17 cellular contexts compared by ENCODE assay signal in the genomic region with DNA sequence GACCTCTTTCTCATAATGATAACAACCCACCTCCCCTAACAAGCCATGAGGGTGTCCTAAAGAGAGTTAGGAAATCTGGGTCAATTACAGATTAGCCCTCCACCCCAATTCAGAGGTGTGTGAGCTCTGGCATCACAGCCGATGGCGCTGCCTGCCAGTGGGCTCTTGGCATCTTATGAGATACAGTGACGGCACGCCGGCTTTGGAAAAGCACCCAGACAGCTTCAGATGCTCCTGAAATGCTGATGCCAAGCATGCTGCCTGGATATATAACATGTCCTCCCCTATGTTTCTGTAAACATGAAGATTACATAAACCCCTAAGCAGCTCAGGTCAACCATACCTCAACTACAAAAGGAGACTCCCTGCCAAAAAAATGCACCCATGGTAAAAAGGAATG.
DNase-seq lines count a peak whose midpoint lies in the region; ATAC-seq, FAIRE-seq and TF ChIP-seq lines count a peak whose summit lies in the region.
"Had no signal": no experiment of that assay in that cellular context is flagged by ENCODE, and none has a peak within 500 bp of the region (broad histone marks: within the 10 kb centered on the region; RNA-seq: fewer than 3 reads in every experiment).

No MANE protein-coding gene starts in this region.

- H2BK5ac ChIP-seq in H1 (ENCODE audit: low read depth, low read length): no peak overlapping the region
- H2BK5ac ChIP-seq in H9 (ENCODE audit: insufficient read length, low read length): no peak overlapping the region

- H3K27me3 Mint-ChIP-seq in H9 (ENCODE audit: low read depth) (no peaks in the 10 kb centered on the region), chondrocyte (ENCODE audit: low read depth) (no peaks in the 10 kb centered on the region)

- H3K4me1 ChIP-seq in right atrium auricular region (peaks cover 0 to 37% of the 10 kb centered on the region in 2 donors), heart left ventricle (peaks cover 0 to 43% (median 14%) of the 10 kb centered on the region in 12 donors), H1 (replicated peaks in 1 of 4; ENCODE audit: control insufficient read depth in 3 of 4, insufficient read depth in 4 of 4, low read length in 3 of 4) (peaks cover 6 to 12% (median 9%) of the 10 kb centered on the region in 4 experiments), psoas muscle (peaks cover 45% of the 10 kb centered on the region), H9 (ENCODE audit: insufficient read depth, low read length) (no peaks in the 10 kb centered on the region; the same call in 1 of the 2 replicates)
- H3K4me1 ChIP-seq: Caco-2 had no signal

- peak overlapping the region in 1 of 3 experiments; percentile 66; a peak in 3 of 7 replicates for H3K27ac Mint-ChIP-seq in H9
- H3K27ac Mint-ChIP-seq in chondrocyte (ENCODE audit: unreplicated experiment): no peak overlapping the region
- H3K27ac Mint-ChIP-seq: CD8-positive, alpha-beta memory T cell had no signal

- H3K4ac ChIP-seq in H1 (replicated peaks; ENCODE audit: insufficient read length, low read depth, low read length) (no peak overlapping the region), H9 (ENCODE audit: low read depth, low read length) (no peak overlapping the region)

- DNase-seq in right atrium auricular region (ENCODE audit: low spot score) (no peak), heart left ventricle (no peak), H1 (ENCODE audit: low read depth in 1 of 2, low spot score in 2 of 2) (peak in 1 of 2 experiments; percentile 29), psoas muscle (no peak), H9 (no peak), chondrocyte (ENCODE audit: low spot score) (no peak), HuH-7 (ENCODE audit: low spot score) (no peak)
- DNase-seq in stimulated activated CD4-positive, alpha-beta T cell treated with anti-CD3 and anti-CD28 coated beads, Interleukin-4, amount 100 ng/mL, for 4 hours: no peak
- DNase-seq: 8988T; AML-193; Caco-2; CD8-positive, alpha-beta memory T cell; DND-41; GF-D8 had no signal

- H3T11ph ChIP-seq in H9 (ENCODE audit: low read length): no peak overlapping the region

- H2AFZ ChIP-seq in H1 (ENCODE audit: low read length): no peak overlapping the region
- H2AFZ ChIP-seq in H9 (ENCODE audit: low read length): no peak overlapping the region

- no peak for FAIRE-seq in H1 (lab: Jason Lieb, UNC)

- 65 to 83% (median 71%) methylated on average over 1 to 5 of the region's 5 CpGs for WGBS in heart left ventricle, 4 donors
- WGBS in H1 (ENCODE audit: extremely low coverage in 1 of 2, insufficient coverage in 1 of 2, insufficient read length in 1 of 2, insufficient replicate concordance in 2 of 2, low coverage in 1 of 2, low lambda C conversion rate in 2 of 2, missing lambda C conversion rate in 1 of 2), 2 experiments: 95% methylated on average over 5 of the region's 5 CpGs; no CpG with 5 or more reads in 1 of the 2 experiments
- 36 to 55% (median 53%) methylated on average over 5 of the region's 5 CpGs for WGBS in psoas muscle, 3 donors
- no CpG with 5 or more reads among the region's 5 CpGs for WGBS in H9 (ENCODE audit: extremely low coverage, insufficient read length, low lambda C conversion rate)

- TF ChIP-seq EP300 in H1 (IDR thresholded peaks at IDR 0.05; ENCODE audit: borderline replicate concordance in 1 of 2, low read depth in 2 of 2, low read length in 2 of 2): no peak

- H4K20me1 ChIP-seq in H1 (replicated peaks in 1 of 2; ENCODE audit: control insufficient read depth in 1 of 2, insufficient read depth in 2 of 2, low read length in 2 of 2) (no peaks in the 10 kb centered on the region), H9 (ENCODE audit: control insufficient read depth, insufficient read depth, insufficient read length) (no peaks in the 10 kb centered on the region)
- H4K20me1 ChIP-seq: BLaER1 had no signal

- H3K27me3 ChIP-seq in right atrium auricular region: no peaks in the 10 kb centered on the region
- no peaks in the 10 kb centered on the region for H3K27me3 ChIP-seq in heart left ventricle
- H3K27me3 ChIP-seq in H1 (replicated peaks in 1 of 4; ENCODE audit: control insufficient read depth in 3 of 4, extremely low read depth in 1 of 4, insufficient read depth in 3 of 4, low read length in 3 of 4): no peaks in the 10 kb centered on the region
- no peaks in the 10 kb centered on the region for H3K27me3 ChIP-seq in psoas muscle (ENCODE audit: insufficient read depth in 3 of 3, low read length in 2 of 3)
- no peaks in the 10 kb centered on the region for H3K27me3 ChIP-seq in H9 (ENCODE audit: insufficient read depth, low read length)
- H3K27me3 ChIP-seq: BLaER1 had no signal

- H3K9ac ChIP-seq in H1 (replicated peaks in 1 of 4; ENCODE audit: extremely low read depth in 1 of 4, low read depth in 3 of 4, low read length in 3 of 4) (no peak overlapping the region), H9 (ENCODE audit: extremely low read depth, insufficient read length, low read length) (no peak overlapping the region)
- H3K9ac ChIP-seq: BLaER1 had no signal

- H3K18ac ChIP-seq in H1 (ENCODE audit: extremely low read depth, low read length) (no peak overlapping the region), H9 (ENCODE audit: insufficient read length, low read depth, low read length) (no peak overlapping the region)

- H4K5ac ChIP-seq in H1 (ENCODE audit: insufficient read length, low read depth, low read length) (no peak overlapping the region), H9 (ENCODE audit: insufficient read length, low read depth, low read length) (no peak overlapping the region)

- H2AK5ac ChIP-seq in H1 (ENCODE audit: low read depth, low read length): 0 out of 2 replicates have a peak overlapping the region, but pooled peaks have one; percentile 47
- H2AK5ac ChIP-seq in H9 (ENCODE audit: insufficient read length, low read length): no peak overlapping the region

- H3K79me2 ChIP-seq in H1 (ENCODE audit: control insufficient read depth in 1 of 2, insufficient read depth in 2 of 2, low read length in 2 of 2) (no peaks in the 10 kb centered on the region), H9 (ENCODE audit: insufficient read depth, low read length) (no peaks in the 10 kb centered on the region)

- H3K9me3 ChIP-seq in right atrium auricular region (no peaks in the 10 kb centered on the region), heart left ventricle (no peaks in the 10 kb centered on the region), H1 (ENCODE audit: insufficient read depth in 2 of 2, low read depth in 1 of 2, low read length in 1 of 2) (no peaks in the 10 kb centered on the region), psoas muscle (no peaks in the 10 kb centered on the region), H9 (ENCODE audit: control insufficient read depth, low read depth, low read length) (no peaks in the 10 kb centered on the region)
- H3K9me3 ChIP-seq: Caco-2 had no signal

- peak overlapping the region; percentile 73 to 88 for H3K27ac ChIP-seq in right atrium auricular region
- H3K27ac ChIP-seq in heart left ventricle: peak overlapping the region in 2 of 12 donors; percentile 0 to 76
- no peak overlapping the region for H3K27ac ChIP-seq in H1 (ENCODE audit: low read depth, low read length)
- peak overlapping the region; percentile 93 for H3K27ac ChIP-seq in psoas muscle
- no peak overlapping the region for H3K27ac ChIP-seq in H9 (ENCODE audit: insufficient read length, low read depth, low read length)
- H3K27ac ChIP-seq: BLaER1, HL-60 had no signal

- H3K36me3 ChIP-seq in right atrium auricular region (no peaks in the 10 kb centered on the region), heart left ventricle (peaks cover 0 to 9% (median 0%) of the 10 kb centered on the region in 9 donors), H1 (ENCODE audit: control insufficient read depth in 2 of 4, insufficient read depth in 4 of 4, low read length in 3 of 4) (no peaks in the 10 kb centered on the region), psoas muscle (ENCODE audit: insufficient read depth in 1 of 2, low read depth in 1 of 2) (peaks cover 0 to 2% of the 10 kb centered on the region in 2 donors)

- H4K91ac ChIP-seq in H1 (replicated peaks; ENCODE audit: insufficient read length, low read length) (peak overlapping the region; percentile 35), H9 (ENCODE audit: insufficient read length, low read depth, low read length) (no peak overlapping the region)

- H3K4me3 ChIP-seq in right atrium auricular region (no peak overlapping the region), heart left ventricle (no peak overlapping the region), H1 (ENCODE audit: extremely low read depth in 1 of 4, insufficient read depth in 2 of 4, low read depth in 3 of 4, low read length in 4 of 4) (no peak overlapping the region), psoas muscle (no peak overlapping the region)
- H3K4me3 ChIP-seq: BLaER1 had no signal

- no peak for TF ChIP-seq POLR2A in heart left ventricle (IDR thresholded peaks at IDR 0.05)
- no peak for TF ChIP-seq POLR2A in H1 (IDR thresholded peaks at IDR 0.05; ENCODE audit: control extremely low read depth in 1 of 2, low read depth in 2 of 2, low read length in 2 of 2)

- no peaks in the 10 kb centered on the region; the same call in none of the 2 replicates for H3K23me2 ChIP-seq in H1 (ENCODE audit: low read depth, low read length)
- no peaks in the 10 kb centered on the region for H3K23me2 ChIP-seq in H9 (ENCODE audit: insufficient read length, low read depth, low read length, poor library complexity, severe bottlenecking)

- H3K79me1 ChIP-seq in H1 (ENCODE audit: low read depth, low read length) (no peaks in the 10 kb centered on the region), H9 (ENCODE audit: insufficient read depth, low read depth, low read length, poor library complexity, severe bottlenecking) (no peaks in the 10 kb centered on the region)

- no peak overlapping the region for H2BK15ac ChIP-seq in H1 (ENCODE audit: low read length)
- H2BK15ac ChIP-seq in H9 (ENCODE audit: low read depth, low read length): no peak overlapping the region

- no peak overlapping the region for H2BK120ac ChIP-seq in H1 (replicated peaks; ENCODE audit: low read depth, low read length)
- H2BK120ac ChIP-seq in H9 (ENCODE audit: low read depth, low read length, poor library complexity, severe bottlenecking): no peak overlapping the region

- H3K23ac ChIP-seq in H1 (ENCODE audit: insufficient read length) (no peak overlapping the region), H9 (ENCODE audit: insufficient read length, low read depth, low read length) (no peak overlapping the region)

- H2BK12ac ChIP-seq in H1 (ENCODE audit: low read depth, low read length) (no peak overlapping the region), H9 (ENCODE audit: insufficient read length, low read depth, low read length) (no peak overlapping the region)

- intact Hi-C loops in heart left ventricle (cut with DNase I): no loop called here
- intact Hi-C loops in psoas muscle (cut with DNase I): loop anchor here in 1 of 2 donors (5.0 kb wide), 1 partner anchor 36 kb away; no protein-coding TSS in a partner anchor

- no peak for TF ChIP-seq RAD21 in H1 (IDR thresholded peaks at IDR 0.05 in 1 of 2, conservative IDR thresholded peaks at IDR 0.05 in 1 of 2; ENCODE audit: low read depth in 2 of 2, low read length in 2 of 2)

- H3K4me2 ChIP-seq in H1 (ENCODE audit: insufficient read depth in 1 of 2, low read depth in 2 of 2, low read length in 2 of 2): no peak overlapping the region
- no peak overlapping the region for H3K4me2 ChIP-seq in H9 (ENCODE audit: insufficient read depth, insufficient read length, low read length)
- H3K4me2 ChIP-seq: BLaER1 had no signal

- no peak for TF ChIP-seq CTCF in right atrium auricular region (IDR thresholded peaks at IDR 0.05)
- TF ChIP-seq CTCF in heart left ventricle (IDR thresholded peaks at IDR 0.05): no peak
- TF ChIP-seq CTCF in H1 (IDR thresholded peaks at IDR 0.05; ENCODE audit: control extremely low read depth in 1 of 3, insufficient read depth in 1 of 3, low read depth in 1 of 3, low read length in 3 of 3): no peak
- TF ChIP-seq CTCF in psoas muscle (IDR thresholded peaks at IDR 0.05): no peak
- no peak for TF ChIP-seq CTCF in H9 (conservative IDR thresholded peaks at IDR 0.05)
- no peak for TF ChIP-seq CTCF in chondrocyte (IDR thresholded peaks at IDR 0.05)

- CTCF ChIA-PET in H1 (lab: Charles Lee; ENCODE audit: partially characterized antibody): interaction anchor here (1.0 to 1.8 kb wide), 3 partner anchors 16 to 153 kb away, joined by 3 to 5 read pairs (median 5); no protein-coding TSS in a partner anchor

- POLR2A ChIA-PET in H1 (lab: Charles Lee; ENCODE audit: partially characterized antibody): interaction anchor here (0.9 to 1.3 kb wide), 3 partner anchors 9 to 101 kb away, joined by 3 to 4 read pairs (median 3); no protein-coding TSS in a partner anchor

- H3K9me3 Mint-ChIP-seq in H9 (no peaks in the 10 kb centered on the region), chondrocyte (ENCODE audit: low read depth) (no peaks in the 10 kb centered on the region)

- peaks cover 25 to 29% of the 10 kb centered on the region in 2 experiments for H3K4me1 Mint-ChIP-seq in H9
- peaks cover 3% of the 10 kb centered on the region for H3K4me1 Mint-ChIP-seq in chondrocyte (ENCODE audit: low read depth)

- H3K36me3 Mint-ChIP-seq in H9 (ENCODE audit: insufficient read depth in 1 of 3, low read depth in 3 of 3): no peaks in the 10 kb centered on the region; a peak in 1 of 7 replicates
- peaks cover 12% of the 10 kb centered on the region for H3K36me3 Mint-ChIP-seq in chondrocyte (ENCODE audit: low read depth)
- H3K36me3 Mint-ChIP-seq: CD8-positive, alpha-beta memory T cell had no signal

- H2BK20ac ChIP-seq in H1 (ENCODE audit: low read length) (0 out of 2 replicates have a peak overlapping the region, but pooled peaks have one; percentile 72), H9 (ENCODE audit: low read depth, low read length, poor library complexity, severe bottlenecking) (no peak overlapping the region)

- H4K8ac ChIP-seq in H1 (ENCODE audit: extremely low read depth, insufficient read depth, low read length) (no peak overlapping the region), H9 (replicated peaks; ENCODE audit: insufficient read length, low read depth, low read length) (no peak overlapping the region)

- H3K56ac ChIP-seq in H1 (replicated peaks; ENCODE audit: insufficient read length, low read depth, low read length) (no peak overlapping the region), H9 (ENCODE audit: insufficient read length, low read depth, low read length) (no peak overlapping the region)

- H3K4me3 Mint-ChIP-seq in H9: no peak overlapping the region
- no peak overlapping the region for H3K4me3 Mint-ChIP-seq in chondrocyte (ENCODE audit: unreplicated experiment)
- H3K4me3 Mint-ChIP-seq: CD8-positive, alpha-beta memory T cell had no signal

- H3K14ac ChIP-seq in H1 (ENCODE audit: insufficient read length) (no peak overlapping the region), H9 (ENCODE audit: insufficient read depth, low read length) (no peak overlapping the region)

- ATAC-seq in heart left ventricle (no peak), psoas muscle (no peak)
- ATAC-seq: HCT116 had no signal

Comparison
In these comparisons a context has a peak if more than half of its experiments do, and no peak if none do; other contexts are left out.
1. H3K27ac ChIP-seq: peak in right atrium auricular region (2 of 2) and psoas muscle (single experiment); none in H1 (single experiment) and H9 (single experiment).